Comparison of ENCODE assay signal across 27 cellular contexts in the genomic region with DNA sequence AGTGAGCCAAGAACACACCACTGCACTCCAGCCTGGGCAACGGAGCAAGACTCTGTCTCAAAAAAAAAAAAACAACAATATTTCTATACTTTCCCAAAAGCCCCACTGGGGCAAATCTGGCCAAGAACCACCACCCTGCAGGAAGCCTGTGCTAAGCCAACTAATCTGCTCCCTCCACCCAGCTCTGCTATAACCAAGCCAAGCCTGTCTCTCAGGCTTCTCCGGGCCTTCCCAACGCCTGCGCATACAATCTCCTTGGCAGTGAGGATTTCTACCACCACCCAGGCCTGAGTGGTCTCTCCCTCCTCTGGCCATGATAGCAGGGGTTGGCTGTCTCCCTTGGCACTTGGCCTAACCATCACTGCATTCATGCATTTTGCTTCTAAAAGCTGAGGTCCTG. TPM values are rescaled to one million over a fixed set of nuclear protein-coding genes. Genes with fewer than 3 reads are reported as not detected.
"Had no signal": no experiment of that assay in that cellular context is flagged by ENCODE, and none has a peak within 500 bp of the region (broad histone marks: within the 10 kb centered on the region; RNA-seq: fewer than 3 reads in every experiment).

No MANE protein-coding gene starts in this region.

- H3K4me1 Mint-ChIP-seq: activated CD4-positive, alpha-beta T cell treated with anti-CD3 and anti-CD28 coated beads for 36 hours; neural progenitor cell; stimulated activated naive CD8-positive, alpha-beta T cell treated with anti-CD3 and anti-CD28 coated beads, Interleukin-15, amount 100 ng/mL, for 72 hours; WTC11 had no signal

- H3K36me3 Mint-ChIP-seq: naive B cell had no signal

- H3K27me3 Mint-ChIP-seq: activated CD4-positive, alpha-beta T cell treated with anti-CD3 and anti-CD28 coated beads for 36 hours; activated naive CD8-positive, alpha-beta T cell treated with anti-CD3 and anti-CD28 coated beads for 36 hours; naive B cell; stimulated activated naive CD8-positive, alpha-beta T cell treated with anti-CD3 and anti-CD28 coated beads, Interleukin-15, amount 100 ng/mL, for 72 hours had no signal

- H3K4me3 Mint-ChIP-seq: activated CD4-positive, alpha-beta T cell treated with anti-CD3 and anti-CD28 coated beads for 36 hours; activated naive CD8-positive, alpha-beta T cell treated with anti-CD3 and anti-CD28 coated beads for 36 hours; activated T-cell treated with anti-CD3 and anti-CD28 coated beads, Interleukin-2, amount 50 U/mL, for 72 hours; naive B cell; neural progenitor cell; stimulated activated naive CD8-positive, alpha-beta T cell treated with anti-CD3 and anti-CD28 coated beads, Interleukin-15, amount 100 ng/mL, for 72 hours; T-helper 1 cell treated with Interleukin-12 subunit alpha and Interleukin-12 subunit beta and Interleukin-4 antibody, amounts not matched to agents 30 μg/mL and 1 μg/mL, for 36 hours; WTC11 had no signal

- H3K27ac Mint-ChIP-seq: activated CD4-positive, alpha-beta T cell treated with anti-CD3 and anti-CD28 coated beads for 36 hours; activated naive CD8-positive, alpha-beta T cell treated with anti-CD3 and anti-CD28 coated beads for 36 hours; activated T-cell treated with anti-CD3 and anti-CD28 coated beads, Interleukin-2, amount 50 U/mL, for 72 hours; neural progenitor cell; progenitor cell of endocrine pancreas; T-helper 1 cell treated with Interleukin-12 subunit alpha and Interleukin-12 subunit beta and Interleukin-4 antibody, amounts not matched to agents 30 μg/mL and 1 μg/mL, for 36 hours; WTC11 had no signal

- H3K4me1 ChIP-seq: heart right ventricle, lower lobe of right lung, neural progenitor cell, tibial artery had no signal

- H3K27me3 ChIP-seq: heart right ventricle, neural progenitor cell, tibial artery had no signal

- ATAC-seq: activated CD4-positive, alpha-beta T cell treated with anti-CD3 and anti-CD28 coated beads for 36 hours; left lobe of liver; mucosa of descending colon; WTC11 had no signal

- H3K9me3 Mint-ChIP-seq: activated naive CD8-positive, alpha-beta T cell treated with anti-CD3 and anti-CD28 coated beads for 36 hours; activated T-cell treated with anti-CD3 and anti-CD28 coated beads, Interleukin-2, amount 50 U/mL, for 72 hours; naive B cell; neural progenitor cell; stimulated activated naive CD8-positive, alpha-beta T cell treated with anti-CD3 and anti-CD28 coated beads, Interleukin-15, amount 100 ng/mL, for 72 hours; T-helper 1 cell treated with Interleukin-12 subunit alpha and Interleukin-12 subunit beta and Interleukin-4 antibody, amounts not matched to agents 30 μg/mL and 1 μg/mL, for 36 hours; WTC11 had no signal

- H3K27ac ChIP-seq: epithelial cell of prostate, heart right ventricle, lower lobe of right lung, neural progenitor cell, tibial artery had no signal

- H2AFZ ChIP-seq: neural progenitor cell had no signal

- DNase-seq: activated CD4-positive, alpha-beta T cell treated with anti-CD3 and anti-CD28 coated beads for 36 hours; activated CD4-positive, alpha-beta T cell treated with anti-CD3 and anti-CD28 coated beads, Interleukin-2, amount 50 U/mL, for 48 hours; activated CD8-positive, alpha-beta memory T cell treated with anti-CD3 and anti-CD28 coated beads, Interleukin-2, amount 50 U/mL, for 48 hours; activated gamma-delta T cell; activated naive CD8-positive, alpha-beta T cell treated with anti-CD3 and anti-CD28 coated beads for 36 hours; activated T-cell treated with anti-CD3 and anti-CD28 coated beads, Interleukin-2, amount 50 U/mL, for 72 hours; central memory CD4-positive, alpha-beta T cell; cortex of kidney; foreskin fibroblast; heart right ventricle; kidney; lower lobe of right lung; mesendoderm; mucosa of descending colon; naive B cell; retina; stimulated activated CD4-positive, alpha-beta T cell treated with anti-CD3 and anti-CD28 coated beads, Interleukin-4, amount 100 ng/mL, for 4 hours; stimulated activated naive CD8-positive, alpha-beta T cell treated with anti-CD3 and anti-CD28 coated beads, Interleukin-15, amount 100 ng/mL, for 72 hours; T1000 had no signal

- H3K4me2 ChIP-seq: neural progenitor cell had no signal

- H3K4me3 ChIP-seq: heart right ventricle, lower lobe of right lung, mucosa of descending colon, neural progenitor cell, tibial artery had no signal

- H3K36me3 ChIP-seq: neural progenitor cell had no signal

- H3K9me3 ChIP-seq: heart right ventricle, lower lobe of right lung, mucosa of descending colon, tibial artery had no signal

- H3K9ac ChIP-seq: neural progenitor cell had no signal

RNA-seq across cellular contexts. Expression of a gene that starts 18.4 kb away (rescaled TPM):
- total RNA-seq: activated CD8-positive, alpha-beta memory T cell treated with anti-CD3 and anti-CD28 coated beads for 36 hours; activated naive CD8-positive, alpha-beta T cell treated with anti-CD3 and anti-CD28 coated beads for 36 hours had no signal
